ENCODE assay signal across 9 cellular contexts in genomic region chr1:27564264-27564579, GRCh38. TPM values are rescaled to one million over a fixed set of nuclear protein-coding genes. Genes with fewer than 3 reads are reported as not detected.
DNase-seq lines count a peak whose midpoint lies in the region; ATAC-seq, FAIRE-seq and TF ChIP-seq lines count a peak whose summit lies in the region.
"Had no signal": no experiment of that assay in that cellular context is flagged by ENCODE, and none has a peak within 500 bp of the region (broad histone marks: within the 10 kb centered on the region; RNA-seq: fewer than 3 reads in every experiment).

No MANE protein-coding gene starts in this region.

- H3K14ac ChIP-seq in H1 (ENCODE audit: insufficient read length): no peak overlapping the region
- H3K14ac ChIP-seq in neuronal stem cell (ENCODE audit: low read length): no peak overlapping the region

- no peak overlapping the region for H4K91ac ChIP-seq in H1 (replicated peaks; ENCODE audit: insufficient read length, low read length)
- no peak overlapping the region for H4K91ac ChIP-seq in neuronal stem cell (ENCODE audit: low read depth, low read length, poor library complexity)

- H2AFZ ChIP-seq in H1 (ENCODE audit: low read length): no peak overlapping the region
- H2AFZ ChIP-seq in neuronal stem cell (ENCODE audit: low read length): no peak overlapping the region

- no peak for TF ChIP-seq POLR2A in H1 (IDR thresholded peaks at IDR 0.05; ENCODE audit: control extremely low read depth in 1 of 2, low read depth in 2 of 2, low read length in 2 of 2)

- peaks cover 0 to 50% of the 10 kb centered on the region in 2 experiments; a peak in 2 of 4 replicates for H3K79me2 ChIP-seq in H1 (ENCODE audit: control insufficient read depth in 1 of 2, insufficient read depth in 2 of 2, low read length in 2 of 2)

- WGBS in H1 (ENCODE audit: extremely low coverage in 1 of 2, insufficient coverage in 1 of 2, insufficient read length in 1 of 2, insufficient replicate concordance in 2 of 2, low coverage in 1 of 2, low lambda C conversion rate in 2 of 2, missing lambda C conversion rate in 1 of 2), 2 experiments: 72% methylated on average over 4 of the region's 4 CpGs; no CpG with 5 or more reads in 1 of the 2 experiments
- no CpG with 5 or more reads among the region's 4 CpGs for WGBS in neuronal stem cell (ENCODE audit: extremely low coverage in 2 of 2, insufficient read length in 2 of 2, insufficient replicate concordance in 1 of 2), 2 donors

- H3K18ac ChIP-seq in H1 (ENCODE audit: extremely low read depth, low read length): 0 out of 2 replicates have a peak overlapping the region, but pooled peaks have one; percentile 42
- peak overlapping the region; percentile 54 for H3K18ac ChIP-seq in neuronal stem cell (ENCODE audit: low read length)

- TF ChIP-seq EP300 in H1 (IDR thresholded peaks at IDR 0.05; ENCODE audit: borderline replicate concordance in 1 of 2, low read depth in 2 of 2, low read length in 2 of 2): no peak

- no peak overlapping the region for H3K4me3 ChIP-seq in H1 (ENCODE audit: extremely low read depth in 1 of 4, insufficient read depth in 2 of 4, low read depth in 3 of 4, low read length in 4 of 4)
- no peak overlapping the region for H3K4me3 ChIP-seq in neuronal stem cell (ENCODE audit: low read length in 2 of 2)

- H2AK5ac ChIP-seq in H1 (ENCODE audit: low read depth, low read length) (no peak overlapping the region; the same call in 1 of the 2 replicates), neuronal stem cell (ENCODE audit: low read depth, low read length) (peak overlapping the region; percentile 20)

- H3K79me1 ChIP-seq in H1 (ENCODE audit: low read depth, low read length) (peaks cover 20% of the 10 kb centered on the region), neuronal stem cell (ENCODE audit: low read depth, low read length) (peaks cover 37% of the 10 kb centered on the region)

- H3K56ac ChIP-seq in H1 (replicated peaks; ENCODE audit: insufficient read length, low read depth, low read length): no peak overlapping the region

- 0 out of 2 replicates have a peak overlapping the region, but pooled peaks have one; percentile 58 for H2BK5ac ChIP-seq in H1 (ENCODE audit: low read depth, low read length)
- H2BK5ac ChIP-seq in neuronal stem cell (ENCODE audit: low read length): no peak overlapping the region

- H2BK120ac ChIP-seq in H1 (replicated peaks; ENCODE audit: low read depth, low read length) (no peak overlapping the region), neuronal stem cell (ENCODE audit: low read depth, low read length) (no peak overlapping the region)

- H3K23me2 ChIP-seq in H1 (ENCODE audit: low read depth, low read length): 0 out of 2 replicates have a peak, but pooled peaks cover 2% of the 10 kb centered on the region

- no peak overlapping the region; the same call in 1 of the 2 replicates for H4K8ac ChIP-seq in H1 (ENCODE audit: extremely low read depth, insufficient read depth, low read length)
- no peak overlapping the region for H4K8ac ChIP-seq in neuronal stem cell (ENCODE audit: low read depth, low read length)

- intact Hi-C loops in cardiac septum (cut with DNase I): loop anchor here (5.0 kb wide), 1 partner anchor 37 kb away; no protein-coding TSS in a partner anchor
- intact Hi-C loops in left cardiac atrium (cut with DNase I): no loop called here

- H3K4me1 ChIP-seq in H1 (replicated peaks in 1 of 4; ENCODE audit: control insufficient read depth in 3 of 4, insufficient read depth in 4 of 4, low read length in 3 of 4): peaks cover 3 to 67% (median 44%) of the 10 kb centered on the region in 4 experiments
- H3K4me1 ChIP-seq in neuronal stem cell (ENCODE audit: control insufficient read depth in 2 of 2, insufficient read depth in 1 of 2, low read depth in 1 of 2, low read length in 2 of 2): peaks cover 78 to 89% of the 10 kb centered on the region in 2 donors

- H3K4me2 ChIP-seq in H1 (ENCODE audit: insufficient read depth in 1 of 2, low read depth in 2 of 2, low read length in 2 of 2) (no peak overlapping the region), neuronal stem cell (ENCODE audit: insufficient read depth, low read length, poor library complexity, severe bottlenecking) (no peak overlapping the region)

- no peaks in the 10 kb centered on the region for H3K9me3 ChIP-seq in H1 (ENCODE audit: insufficient read depth in 2 of 2, low read depth in 1 of 2, low read length in 1 of 2)
- no peaks in the 10 kb centered on the region for H3K9me3 ChIP-seq in neuronal stem cell (replicated peaks in 1 of 2; ENCODE audit: control insufficient read depth in 2 of 2, insufficient read depth in 1 of 2, low read depth in 1 of 2, low read length in 2 of 2)

- POLR2A ChIA-PET in H1 (lab: Charles Lee; ENCODE audit: partially characterized antibody): interaction anchor here (1.2 to 25.0 kb wide), 5 partner anchors 2 to 40 kb away, joined by 5 to 350 read pairs (median 7); partner anchors contain the start of gene AHDC1

- TF ChIP-seq CTCF in H1 (IDR thresholded peaks at IDR 0.05; ENCODE audit: control extremely low read depth in 1 of 3, insufficient read depth in 1 of 3, low read depth in 1 of 3, low read length in 3 of 3): no peak

- no peak for TF ChIP-seq RAD21 in H1 (IDR thresholded peaks at IDR 0.05 in 1 of 2, conservative IDR thresholded peaks at IDR 0.05 in 1 of 2; ENCODE audit: low read depth in 2 of 2, low read length in 2 of 2)

- peaks cover 14 to 30% of the 10 kb centered on the region in 2 experiments for H4K20me1 ChIP-seq in H1 (replicated peaks in 1 of 2; ENCODE audit: control insufficient read depth in 1 of 2, insufficient read depth in 2 of 2, low read length in 2 of 2)

- H2BK15ac ChIP-seq in H1 (ENCODE audit: low read length): no peak overlapping the region
- H2BK15ac ChIP-seq in neuronal stem cell (ENCODE audit: low read length): no peak overlapping the region

- ATAC-seq in left cardiac atrium (no peak), GM19023 (IDR thresholded peaks at IDR 0.05; ENCODE audit: unreplicated experiment) (no peak), HG02973 (IDR thresholded peaks at IDR 0.05; ENCODE audit: unreplicated experiment) (no peak)

- no peak overlapping the region for H3K4ac ChIP-seq in H1 (replicated peaks; ENCODE audit: insufficient read length, low read depth, low read length)
- no peak overlapping the region for H3K4ac ChIP-seq in neuronal stem cell (ENCODE audit: low read length)

- no peak overlapping the region for H3K23ac ChIP-seq in H1 (ENCODE audit: insufficient read length)
- no peak overlapping the region for H3K23ac ChIP-seq in neuronal stem cell (ENCODE audit: low read depth, low read length, poor library complexity)

- H3K36me3 ChIP-seq in H1 (ENCODE audit: control insufficient read depth in 2 of 4, insufficient read depth in 4 of 4, low read length in 3 of 4) (no peaks in the 10 kb centered on the region; a peak in 1 of 8 replicates), neuronal stem cell (replicated peaks in 1 of 2; ENCODE audit: control insufficient read depth in 2 of 2, insufficient read depth in 2 of 2, low read length in 2 of 2) (peaks cover 2 to 9% of the 10 kb centered on the region in 2 donors)

- H2BK12ac ChIP-seq in H1 (ENCODE audit: low read depth, low read length) (no peak overlapping the region; the same call in 1 of the 2 replicates), neuronal stem cell (ENCODE audit: low read length) (peak overlapping the region; percentile 24)

- H2BK20ac ChIP-seq in H1 (ENCODE audit: low read length): no peak overlapping the region

- H3K27ac ChIP-seq in H1 (ENCODE audit: low read depth, low read length) (no peak overlapping the region), neuronal stem cell (replicated peaks; ENCODE audit: low read length) (no peak overlapping the region)

- no peak overlapping the region for H4K5ac ChIP-seq in H1 (ENCODE audit: insufficient read length, low read depth, low read length)

- no peaks in the 10 kb centered on the region; a peak in 1 of 7 replicates for H3K27me3 ChIP-seq in H1 (replicated peaks in 1 of 4; ENCODE audit: control insufficient read depth in 3 of 4, extremely low read depth in 1 of 4, insufficient read depth in 3 of 4, low read length in 3 of 4)
- no peaks in the 10 kb centered on the region for H3K27me3 ChIP-seq in neuronal stem cell (ENCODE audit: control insufficient read depth in 3 of 3, insufficient read depth in 3 of 3, low read depth in 1 of 3, low read length in 3 of 3)

- DNase-seq in cardiac septum (ENCODE audit: low spot score) (peak; percentile 78), left cardiac atrium (no peak), H1 (ENCODE audit: low read depth in 1 of 2, low spot score in 2 of 2) (no peak), neuronal stem cell (ENCODE audit: low spot score) (no peak), globus pallidus (ENCODE audit: low spot score) (no peak)
- no peak for DNase-seq in activated CD4-positive, alpha-beta T cell treated with anti-CD3 and anti-CD28 coated beads, Interleukin-2, amount 50 U/mL, for 4 hours
- DNase-seq: activated naive CD4-positive, alpha-beta T cell had no signal

- H3K9ac ChIP-seq in H1 (replicated peaks in 1 of 4; ENCODE audit: extremely low read depth in 1 of 4, low read depth in 3 of 4, low read length in 3 of 4) (no peak overlapping the region), neuronal stem cell (ENCODE audit: low read depth, low read length, poor library complexity) (no peak overlapping the region)

- CTCF ChIA-PET in H1 (lab: Charles Lee; ENCODE audit: partially characterized antibody): interaction anchor here (0.8 to 56.1 kb wide), 10 partner anchors 9 to 258 kb away, joined by 3 to 1807 read pairs (median 8); partner anchors contain the start of gene AHDC1

- FAIRE-seq in H1 (lab: Jason Lieb, UNC): no peak

TF ChIP-seq in H1, 55 proteins besides CTCF, POLR2A, EP300 and RAD21 (continues in another document):
- TF ChIP-seq NRF1 (IDR thresholded peaks at IDR 0.05; ENCODE audit: low read depth, low read length) (no peak), KDM4A (IDR thresholded peaks at IDR 0.05; ENCODE audit: low read depth, low read length, severe bottlenecking) (no peak), POLR2AphosphoS5 (IDR thresholded peaks at IDR 0.05; ENCODE audit: low read depth, low read length) (no peak)

RNA-seq across cellular contexts. Expression of gene AHDC1, which starts 39.7 kb away (rescaled TPM):
- total RNA-seq in cardiac septum (57.7 TPM), left cardiac atrium (10 to 100 TPM; 37.6 to 39.1 TPM)
- total RNA-seq in H1 (2021; fragmentation: NEBNext Ultra II Directional; extraction: Animal tissue kit (Norgen Biotek cat#: 25700)): 35.1 and 39.4 TPM in 2 replicates
- 4.4 and 8.6 TPM in 2 replicates for polyA plus RNA-seq in H1 (2011; rRNA removed)
- polyA plus RNA-seq in H1 (2011; cell fraction: cytosol; rRNA removed): 3.3 TPM
- 17.1 TPM for polyA plus RNA-seq in H1 (2011; cell fraction: nucleus; rRNA removed)
- 18.4 to 23.0 TPM (median 21.1 TPM) in 4 replicates for polyA plus RNA-seq in H1 (2012, experiment 1 of 2)
- 17.0 TPM for polyA plus RNA-seq in H1 (2012, experiment 2 of 2)
- polyA plus RNA-seq in H1 (2013, experiment 1 of 2): 11.2 TPM
- polyA plus RNA-seq in H1 (2013, experiment 2 of 2): 11.1 TPM
- 4.4 and 6.1 TPM in 2 replicates for polyA minus RNA-seq in H1 (2011; rRNA and poly(A)+ RNA removed)
- 11.9 TPM for polyA minus RNA-seq in H1 (2011; cell fraction: cytosol; rRNA and poly(A)+ RNA removed)
- 10.5 TPM for polyA minus RNA-seq in H1 (2011; cell fraction: nucleus; rRNA and poly(A)+ RNA removed)
- polyA plus RNA-seq in neuronal stem cell (2013, experiment 1 of 2): 22.9 TPM
- polyA plus RNA-seq in neuronal stem cell (2013, experiment 2 of 2): 22.9 TPM
